In the genomic region with DNA sequence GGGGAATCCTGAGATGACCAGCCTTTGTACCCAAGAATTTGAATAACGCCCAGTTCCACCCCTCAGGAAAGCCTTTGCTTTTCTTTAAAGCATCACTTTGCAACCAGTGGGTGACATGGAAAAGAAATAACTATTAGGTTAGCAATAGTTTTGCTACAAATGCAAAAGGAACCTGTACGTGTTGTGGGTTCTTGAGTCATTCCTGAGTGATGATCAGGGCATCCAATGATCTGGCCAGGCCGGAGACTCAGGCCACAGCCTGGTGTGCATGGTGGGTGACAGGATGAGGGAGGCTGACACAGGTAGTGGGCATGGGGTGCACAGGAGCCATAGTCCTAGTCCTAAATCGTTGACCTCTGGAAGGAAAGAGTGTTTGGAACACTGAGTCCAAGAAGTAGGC, we compare ENCODE assay signal across 1 cellular context.
TF ChIP-seq lines count a peak whose summit lies in the region.

No MANE protein-coding gene starts in this region.

TF ChIP-seq in IMR-90, 13 proteins besides CTCF, POLR2A, EP300 and RAD21 (continued from another document):
- TF ChIP-seq MAFK (IDR thresholded peaks at IDR 0.05; ENCODE audit: low read depth, low read length) (no peak), CHD1 (IDR thresholded peaks at IDR 0.05; ENCODE audit: low read depth, low read length) (no peak), RFX5 (IDR thresholded peaks at IDR 0.05; ENCODE audit: low read depth, low read length) (no peak), BHLHE40 (IDR thresholded peaks at IDR 0.05; ENCODE audit: low read depth, low read length) (no peak), MAZ (IDR thresholded peaks at IDR 0.05; ENCODE audit: borderline replicate concordance, low read depth, low read length) (no peak), SMC3 (IDR thresholded peaks at IDR 0.05; ENCODE audit: low read depth, low read length) (no peak), RCOR1 (IDR thresholded peaks at IDR 0.05; ENCODE audit: insufficient replicate concordance, low read length) (no peak)
- TF ChIP-seq, protein P1, sequence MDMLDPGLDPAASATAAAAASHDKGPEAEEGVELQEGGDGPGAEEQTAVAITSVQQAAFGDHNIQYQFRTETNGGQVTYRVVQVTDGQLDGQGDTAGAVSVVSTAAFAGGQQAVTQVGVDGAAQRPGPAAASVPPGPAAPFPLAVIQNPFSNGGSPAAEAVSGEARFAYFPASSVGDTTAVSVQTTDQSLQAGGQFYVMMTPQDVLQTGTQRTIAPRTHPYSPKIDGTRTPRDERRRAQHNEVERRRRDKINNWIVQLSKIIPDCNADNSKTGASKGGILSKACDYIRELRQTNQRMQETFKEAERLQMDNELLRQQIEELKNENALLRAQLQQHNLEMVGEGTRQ (IDR thresholded peaks at IDR 0.05; ENCODE audit: low read depth, low read length): no peak
